In genomic region chr2:226540204-226540994, GRCh38 we compare ENCODE assay signal across 29 cellular contexts.
"Had no signal": no experiment of that assay in that cellular context is flagged by ENCODE, and none has a peak within 500 bp of the region (broad histone marks: within the 10 kb centered on the region; RNA-seq: fewer than 3 reads in every experiment).

No MANE protein-coding gene starts in this region.

- H3K4me3 ChIP-seq: cardiac muscle cell had no signal

- DNase-seq: activated CD4-positive, alpha-beta T cell treated with anti-CD3 and anti-CD28 coated beads, Interleukin-2, amount 10 ng/mL, durations not matched to agents 24 days and 14 days; activated CD4-positive, alpha-beta T cell treated with anti-CD3 and anti-CD28 coated beads, Interleukin-2, amount 50 U/mL, for 4 hours; activated CD8-positive, alpha-beta T cell treated with anti-CD3 and anti-CD28 coated beads for 36 hours; activated effector memory CD4-positive, alpha-beta T cell treated with anti-CD3 and anti-CD28 coated beads, Interleukin-2, amount 50 U/mL, for 16 hours; activated naive CD4-positive, alpha-beta T cell; activated naive CD4-positive, alpha-beta T cell treated with anti-CD3 and anti-CD28 coated beads, Interleukin-2, amount 50 U/mL, for 16 hours; activated naive CD8-positive, alpha-beta T cell treated with anti-CD3 and anti-CD28 coated beads for 36 hours; activated T-cell treated with anti-CD3 and anti-CD28 coated beads, Interleukin-2, amount 50 U/mL, for 1 hour; activated T-cell treated with anti-CD3 and anti-CD28 coated beads, Interleukin-2, amount 50 U/mL, for 72 hours; amniotic stem cell; aorta; Kasumi-1; KG1; MM.1S; MV-4-11; NCI-H1092; NCI-H1436 treated with DMSO at 0.1 percent for 48 hours; NCI-H1694 treated with DMSO at 0.1 percent for 48 hours; NCI-H2029; NCI-H345; NCI-H524 treated with DMSO at 0.1 percent for 48 hours; SIG-M5; T-cell; T-helper 2 cell; T-helper 9 cell had no signal

- H3K36me3 ChIP-seq: cardiac muscle cell had no signal

- H3K27ac ChIP-seq: cardiac muscle cell had no signal

- H3K27me3 ChIP-seq: cardiac muscle cell had no signal

- ATAC-seq: activated CD8-positive, alpha-beta T cell treated with anti-CD3 and anti-CD28 coated beads for 36 hours; activated T-cell treated with anti-CD3 and anti-CD28 coated beads, Interleukin-2, amount 50 U/mL, for 72 hours; activated T-helper 17 cell treated with anti-CD3 and anti-CD28 coated beads, Interleukin-2, amount 50 U/mL, for 72 hours; Panc1; SK-N-SH treated with all-trans-retinoic acid at 6 μM for 48 hours; T-cell had no signal
